In genomic region chr6:27688014-27688586, GRCh38 we compare ENCODE assay signal across 8 cellular contexts.
DNase-seq lines count a peak whose midpoint lies in the region; ATAC-seq and TF ChIP-seq lines count a peak whose summit lies in the region.

No MANE protein-coding gene starts in this region.

- ATAC-seq in GM18517 (IDR thresholded peaks at IDR 0.05; ENCODE audit: unreplicated experiment) (peak; percentile 67), HG03139 (IDR thresholded peaks at IDR 0.05; ENCODE audit: unreplicated experiment) (peak; percentile 74)

- H3K36me3 ChIP-seq in WERI-Rb-1 = no peaks in the 10 kb centered on the region

- TF ChIP-seq CTCF in 22Rv1 (IDR thresholded peaks at IDR 0.05) = no peak
- no peak for TF ChIP-seq CTCF in WERI-Rb-1 (IDR thresholded peaks at IDR 0.05; ENCODE audit: low read depth, low read length)

- DNase-seq in NCI-H2227 (lab: John Stamatoyannopoulos, UW; ENCODE audit: unreplicated experiment) = peak; percentile 94
- peak; percentile 88 for DNase-seq in WERI-Rb-1
- peak in 53 of 61 donors; percentile 18 to 91 (median 62) for DNase-seq in caudate nucleus (lab: John Stamatoyannopoulos, UW)
- peak; percentile 84 for DNase-seq in kidney glomerular epithelial cell (lab: John Stamatoyannopoulos, UW)
- DNase-seq in stimulated activated CD4-positive, alpha-beta T cell treated with anti-CD3 and anti-CD28 coated beads, Interleukin-1b, Interleukin-23, amount 100 ng/mL, for 1 hour (ENCODE audit: low read depth in 2 of 2) = peak; percentile 64 to 81

- H3K27ac ChIP-seq in 22Rv1 (peak overlapping the region; percentile 83), WERI-Rb-1 (peak overlapping the region; percentile 21), caudate nucleus (ENCODE audit: low read depth, low read length) (peak overlapping the region; percentile 52)

- H3K27me3 ChIP-seq in WERI-Rb-1 (ENCODE audit: insufficient read depth, low read depth, severe bottlenecking) = peaks cover 4% of the 10 kb centered on the region

- peak overlapping the region; percentile 49 for H3K4me3 ChIP-seq in WERI-Rb-1 (ENCODE audit: low read depth, low read length)

- no peaks in the 10 kb centered on the region for H3K9me3 ChIP-seq in WERI-Rb-1 (ENCODE audit: severe bottlenecking)

Comparison
In these comparisons a context has a peak if more than half of its experiments do, and no peak if none do; other contexts are left out.
1. Peak in every context shown above with its lines: DNase-seq, ATAC-seq, H3K4me3 ChIP-seq and H3K27ac ChIP-seq.
2. H3K27ac ChIP-seq: peak in every context shown above with its lines; median percentile 83 in 22Rv1; 52 in caudate nucleus; 21 in WERI-Rb-1.